33 cellular contexts compared by ENCODE assay signal in genomic region chr12:14668591-14668990, GRCh38. TPM values are rescaled to one million over a fixed set of nuclear protein-coding genes. Genes with fewer than 3 reads are reported as not detected.
"Had no signal": no experiment of that assay in that cellular context is flagged by ENCODE, and none has a peak within 500 bp of the region (broad histone marks: within the 10 kb centered on the region; RNA-seq: fewer than 3 reads in every experiment).

No MANE protein-coding gene starts in this region.

- H3K9me3 ChIP-seq: SJCRH30 had no signal

- H3K27me3 ChIP-seq: SJCRH30 had no signal

- DNase-seq: Karpas-422, KBM-7, MM.1S, MV-4-11, NCI-H1092, NCI-H1105, NCI-H1417 treated with DMSO at 0.1 percent for 48 hours, NCI-H1436 treated with DMSO at 0.1 percent for 48 hours, NCI-H1694 treated with DMSO at 0.1 percent for 48 hours, NCI-H187 treated with DMSO at 0.1 percent for 48 hours, NCI-H2029, NCI-H2081, NCI-H2171 treated with DMSO at 0.1 percent for 48 hours, NCI-H2227 treated with DMSO at 0.1 percent for 48 hours, NCI-H345, NCI-H446, NCI-H510A treated with DMSO at 0.1 percent for 48 hours, NCI-H524 treated with DMSO at 0.1 percent for 48 hours, NCI-H526 treated with DMSO at 0.1 percent for 48 hours, NCI-H774, PC-9, SHP77, SIG-M5, SJCRH30 had no signal

- H3K4me3 ChIP-seq: PC-9, SJCRH30, SK-N-MC had no signal

- ATAC-seq: Panc1, SK-N-SH treated with all-trans-retinoic acid at 6 μM for 48 hours had no signal

- H3K36me3 ChIP-seq: SJCRH30 had no signal

- H3K27ac ChIP-seq: KMS-11, PC-9, RWPE1, SJCRH30, SK-N-MC had no signal

- H3K4me1 ChIP-seq: SJCRH30 had no signal

RNA-seq across cellular contexts. Expression of gene GUCY2C, which starts 27.8 kb away (rescaled TPM):
- total RNA-seq: LHCN-M2, MCF 10A, NCI-H460, PC-9, RPMI7951, SJCRH30 had no signal
